18 cellular contexts compared by ENCODE assay signal in the genomic region with DNA sequence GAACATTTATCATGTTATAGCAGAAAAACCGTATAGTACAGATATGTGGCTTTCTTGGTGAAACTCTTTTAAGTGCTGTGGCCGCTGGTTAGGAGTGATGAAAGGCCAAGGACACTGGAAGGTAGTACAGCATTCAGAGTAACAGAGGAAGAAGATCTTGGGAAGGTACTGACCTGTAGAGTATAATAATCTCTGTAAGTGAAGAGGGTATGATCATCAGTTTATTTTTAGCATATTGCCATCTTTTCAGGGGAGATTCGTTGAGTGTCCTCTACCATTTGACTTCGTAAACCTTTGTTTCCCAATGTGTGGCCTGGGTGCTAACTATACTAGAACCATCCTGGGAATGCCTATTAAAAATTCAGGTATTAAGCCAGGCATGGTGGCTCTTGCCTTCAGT. TPM values are rescaled to one million over a fixed set of nuclear protein-coding genes. Genes with fewer than 3 reads are reported as not detected.
DNase-seq lines count a peak whose midpoint lies in the region; ATAC-seq and TF ChIP-seq lines count a peak whose summit lies in the region.
"Had no signal": no experiment of that assay in that cellular context is flagged by ENCODE, and none has a peak within 500 bp of the region (broad histone marks: within the 10 kb centered on the region; RNA-seq: fewer than 3 reads in every experiment).

No MANE protein-coding gene starts in this region.

- intact Hi-C loops in CD14-positive monocyte (cut with micrococcal nuclease), result no loop called here
- intact Hi-C loops in activated T-helper 2 cell treated with anti-CD3 and anti-CD28 coated beads, Interferon-gamma antibody, Interleukin-2, Interleukin-4, amounts not matched to agents 10 μg/mL and 5 μg/mL and 100 μg/mL, durations not matched to agents 14 hours and 24 hours and 36 hours (cut with micrococcal nuclease), result no loop called here

- H3K4me1 Mint-ChIP-seq in activated T-cell treated with anti-CD3 and anti-CD28 coated beads, Interleukin-2, amount 50 U/mL, for 72 hours (ENCODE audit: low read depth), result peaks cover 81% of the 10 kb centered on the region
- H3K4me1 Mint-ChIP-seq in activated T-cell treated with anti-CD3 and anti-CD28 coated beads, Interleukin-2, amount 50 U/mL, for 24 hours (ENCODE audit: low read depth), result peaks cover 93% of the 10 kb centered on the region
- H3K4me1 Mint-ChIP-seq in CD14-positive monocyte, result peaks cover 17% of the 10 kb centered on the region
- H3K4me1 Mint-ChIP-seq in activated T-helper 2 cell treated with anti-CD3 and anti-CD28 coated beads, Interferon-gamma antibody, Interleukin-2, Interleukin-4, amounts not matched to agents 10 μg/mL and 5 μg/mL and 100 μg/mL, durations not matched to agents 14 hours and 24 hours and 36 hours (ENCODE audit: low read depth), result peaks cover 53% of the 10 kb centered on the region
- peaks cover 36 to 96% (median 87%) of the 10 kb centered on the region in 4 donors for H3K4me1 Mint-ChIP-seq in naive thymus-derived CD8-positive, alpha-beta T cell

- peaks cover 7 to 49% of the 10 kb centered on the region in 2 donors for H3K36me3 Mint-ChIP-seq in activated T-cell treated with anti-CD3 and anti-CD28 coated beads, Interleukin-2, amount 50 U/mL, for 72 hours (ENCODE audit: insufficient read depth in 2 of 2)
- peaks cover 90% of the 10 kb centered on the region for H3K36me3 Mint-ChIP-seq in activated T-cell treated with anti-CD3 and anti-CD28 coated beads, Interleukin-2, amount 50 U/mL, for 24 hours (ENCODE audit: low read depth)
- H3K36me3 Mint-ChIP-seq in CD14-positive monocyte, result peaks cover 49 to 57% of the 10 kb centered on the region in 2 donors
- H3K36me3 Mint-ChIP-seq in activated T-helper 2 cell treated with anti-CD3 and anti-CD28 coated beads, Interferon-gamma antibody, Interleukin-2, Interleukin-4, amounts not matched to agents 10 μg/mL and 5 μg/mL and 100 μg/mL, durations not matched to agents 14 hours and 24 hours and 36 hours (ENCODE audit: low read depth), result peaks cover 71% of the 10 kb centered on the region
- H3K36me3 Mint-ChIP-seq in naive thymus-derived CD8-positive, alpha-beta T cell, result peaks cover 0 to 79% (median 11%) of the 10 kb centered on the region in 3 donors

- TF ChIP-seq CTCF in CD14-positive monocyte (IDR thresholded peaks at IDR 0.05), result no peak

- no peaks in the 10 kb centered on the region for H3K9me3 Mint-ChIP-seq in activated T-cell treated with anti-CD3 and anti-CD28 coated beads, Interleukin-2, amount 50 U/mL, for 72 hours
- no peaks in the 10 kb centered on the region for H3K9me3 Mint-ChIP-seq in activated T-cell treated with anti-CD3 and anti-CD28 coated beads, Interleukin-2, amount 50 U/mL, for 24 hours
- no peaks in the 10 kb centered on the region for H3K9me3 Mint-ChIP-seq in CD14-positive monocyte
- no peaks in the 10 kb centered on the region for H3K9me3 Mint-ChIP-seq in activated T-helper 2 cell treated with anti-CD3 and anti-CD28 coated beads, Interferon-gamma antibody, Interleukin-2, Interleukin-4, amounts not matched to agents 10 μg/mL and 5 μg/mL and 100 μg/mL, durations not matched to agents 14 hours and 24 hours and 36 hours
- no peaks in the 10 kb centered on the region for H3K9me3 Mint-ChIP-seq in naive thymus-derived CD8-positive, alpha-beta T cell
- H3K9me3 Mint-ChIP-seq: H9, IgD-negative memory B cell had no signal

- H3K27ac Mint-ChIP-seq in activated T-cell treated with anti-CD3 and anti-CD28 coated beads, Interleukin-2, amount 50 U/mL, for 72 hours, result peak overlapping the region; percentile 24
- H3K27ac Mint-ChIP-seq in activated T-cell treated with anti-CD3 and anti-CD28 coated beads, Interleukin-2, amount 50 U/mL, for 24 hours, result no peak overlapping the region
- peak overlapping the region in 4 of 7 donors; percentile 2 to 41 (median 26) for H3K27ac Mint-ChIP-seq in CD14-positive monocyte
- H3K27ac Mint-ChIP-seq in activated T-helper 2 cell treated with anti-CD3 and anti-CD28 coated beads, Interferon-gamma antibody, Interleukin-2, Interleukin-4, amounts not matched to agents 10 μg/mL and 5 μg/mL and 100 μg/mL, durations not matched to agents 14 hours and 24 hours and 36 hours, result peak overlapping the region; percentile 14
- peak overlapping the region in 6 of 10 donors; percentile 4 to 81 (median 54) for H3K27ac Mint-ChIP-seq in naive thymus-derived CD8-positive, alpha-beta T cell
- H3K27ac Mint-ChIP-seq: IgD-negative memory B cell had no signal

- no peak for ATAC-seq in activated T-cell treated with anti-CD3 and anti-CD28 coated beads, Interleukin-2, amount 50 U/mL, for 72 hours (replicated peaks in 1 of 2)
- no peak for ATAC-seq in naive thymus-derived CD8-positive, alpha-beta T cell
- ATAC-seq in HG02840 (IDR thresholded peaks at IDR 0.05; ENCODE audit: low FRiP score, unreplicated experiment), result no peak
- ATAC-seq in GM18519 (IDR thresholded peaks at IDR 0.05; ENCODE audit: low FRiP score, unreplicated experiment), result no peak

- no peaks in the 10 kb centered on the region for H3K27me3 Mint-ChIP-seq in activated T-cell treated with anti-CD3 and anti-CD28 coated beads, Interleukin-2, amount 50 U/mL, for 72 hours (ENCODE audit: low read depth)
- no peaks in the 10 kb centered on the region for H3K27me3 Mint-ChIP-seq in activated T-cell treated with anti-CD3 and anti-CD28 coated beads, Interleukin-2, amount 50 U/mL, for 24 hours
- no peaks in the 10 kb centered on the region for H3K27me3 Mint-ChIP-seq in CD14-positive monocyte (ENCODE audit: low read depth in 3 of 3)
- no peaks in the 10 kb centered on the region for H3K27me3 Mint-ChIP-seq in activated T-helper 2 cell treated with anti-CD3 and anti-CD28 coated beads, Interferon-gamma antibody, Interleukin-2, Interleukin-4, amounts not matched to agents 10 μg/mL and 5 μg/mL and 100 μg/mL, durations not matched to agents 14 hours and 24 hours and 36 hours (ENCODE audit: low read depth)
- H3K27me3 Mint-ChIP-seq in naive thymus-derived CD8-positive, alpha-beta T cell, result no peaks in the 10 kb centered on the region
- H3K27me3 Mint-ChIP-seq: IgD-negative memory B cell had no signal

- no peak overlapping the region for H3K4me3 Mint-ChIP-seq in activated T-cell treated with anti-CD3 and anti-CD28 coated beads, Interleukin-2, amount 50 U/mL, for 72 hours
- H3K4me3 Mint-ChIP-seq in activated T-cell treated with anti-CD3 and anti-CD28 coated beads, Interleukin-2, amount 50 U/mL, for 24 hours, result no peak overlapping the region
- H3K4me3 Mint-ChIP-seq in CD14-positive monocyte, result no peak overlapping the region
- no peak overlapping the region for H3K4me3 Mint-ChIP-seq in activated T-helper 2 cell treated with anti-CD3 and anti-CD28 coated beads, Interferon-gamma antibody, Interleukin-2, Interleukin-4, amounts not matched to agents 10 μg/mL and 5 μg/mL and 100 μg/mL, durations not matched to agents 14 hours and 24 hours and 36 hours (ENCODE audit: low read depth)
- peak overlapping the region in 3 of 10 donors; percentile 1 to 50 (median 20) for H3K4me3 Mint-ChIP-seq in naive thymus-derived CD8-positive, alpha-beta T cell
- H3K4me3 Mint-ChIP-seq: H9, IgD-negative memory B cell had no signal

- POLR2A ChIA-PET in naive thymus-derived CD8-positive, alpha-beta T cell (lab: Charles Lee), result no interaction called here

- no peak for DNase-seq in activated T-cell treated with anti-CD3 and anti-CD28 coated beads, Interleukin-2, amount 50 U/mL, for 72 hours
- DNase-seq in activated T-cell treated with anti-CD3 and anti-CD28 coated beads, Interleukin-2, amount 50 U/mL, for 24 hours, result no peak
- no peak for DNase-seq in CD14-positive monocyte (ENCODE audit: low spot score)
- no peak for DNase-seq in activated T-helper 2 cell treated with anti-CD3 and anti-CD28 coated beads, Interferon-gamma antibody, Interleukin-2, Interleukin-4, amounts not matched to agents 10 μg/mL and 5 μg/mL and 100 μg/mL, durations not matched to agents 14 hours and 24 hours and 36 hours (ENCODE audit: low spot score)
- no peak for DNase-seq in naive thymus-derived CD8-positive, alpha-beta T cell
- DNase-seq in COLO829 (ENCODE audit: low spot score), result no peak
- DNase-seq: AML-193, DMS153, GDM1, H9, Karpas-422, NCI-H1436, NCI-H2029, NCI-H2171, NCI-H526 had no signal

RNA-seq across cellular contexts. Expression of a gene that starts 44.6 kb away (rescaled TPM):
- total RNA-seq in activated T-cell treated with anti-CD3 and anti-CD28 coated beads, Interleukin-2, amount 50 U/mL, for 72 hours, result 100 to 1,000 TPM; 173 to 194 TPM
- polyA plus RNA-seq in CD14-positive monocyte, result 10 to 100 TPM; 46.7 to 67.9 TPM
- 126 and 130 TPM in 2 replicates for total RNA-seq in activated T-helper 2 cell treated with anti-CD3 and anti-CD28 coated beads, Interferon-gamma antibody, Interleukin-2, Interleukin-4, amounts not matched to agents 10 μg/mL and 5 μg/mL and 100 μg/mL, durations not matched to agents 14 hours and 24 hours and 36 hours
- total RNA-seq in naive thymus-derived CD8-positive, alpha-beta T cell, result 100 to 1,000 TPM; 206 to 213 TPM
- polyA plus RNA-seq in naive thymus-derived CD8-positive, alpha-beta T cell, result 100 to 1,000 TPM in 1 of 3 donors, 10 to 100 TPM in 2; 84.2 to 108 (median 92.2) TPM
